Comparison of ENCODE assay signal across 9 cellular contexts in the genomic region with DNA sequence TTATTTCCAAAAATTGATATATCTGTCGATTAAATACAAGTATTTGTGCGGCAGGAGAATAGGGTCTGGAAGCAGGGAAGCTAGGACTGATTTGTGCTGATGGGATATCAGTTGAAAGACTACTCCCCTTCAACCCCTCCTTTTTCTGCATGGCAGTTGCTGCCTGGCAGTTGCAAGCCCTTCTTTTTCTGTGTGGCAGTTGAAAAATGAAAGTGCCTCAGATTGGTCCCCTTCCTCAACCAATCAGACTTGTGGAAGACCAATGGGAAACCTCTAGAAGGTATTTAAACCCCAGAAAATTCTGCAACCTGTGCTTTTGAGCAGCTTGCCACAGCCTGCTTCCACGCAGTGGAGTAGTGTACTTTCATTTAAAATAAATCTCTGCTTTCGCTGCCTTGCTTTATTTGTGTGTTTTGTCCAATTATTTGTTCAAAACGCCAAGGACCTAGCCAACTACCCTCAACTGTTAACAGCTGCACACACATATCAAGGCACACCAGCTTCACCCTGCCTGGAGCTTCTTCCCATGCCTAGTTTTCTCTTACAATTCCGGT. TPM values are rescaled to one million over a fixed set of nuclear protein-coding genes. Genes with fewer than 3 reads are reported as not detected.
DNase-seq lines count a peak whose midpoint lies in the region; ATAC-seq and TF ChIP-seq lines count a peak whose summit lies in the region.
"Had no signal": no experiment of that assay in that cellular context is flagged by ENCODE, and none has a peak within 500 bp of the region (broad histone marks: within the 10 kb centered on the region; RNA-seq: fewer than 3 reads in every experiment).

No MANE protein-coding gene starts in this region.

- no peak overlapping the region for H3K27ac ChIP-seq in CD4-positive, alpha-beta T cell (ENCODE audit: low read depth, low read length)

- H3K27me3 Mint-ChIP-seq in CD4-positive, alpha-beta T cell, result peaks cover 3% of the 10 kb centered on the region
- peaks cover 3% of the 10 kb centered on the region in 2 donors for H3K27me3 Mint-ChIP-seq in T-cell
- H3K27me3 Mint-ChIP-seq in glutamatergic neuron (ENCODE audit: unreplicated experiment), result no peaks in the 10 kb centered on the region

- DNase-seq in CD4-positive, alpha-beta T cell, result no peak
- DNase-seq in GM12865 (ENCODE audit: low read depth), result peak; percentile 41
- DNase-seq in T-cell, result no peak
- no peak for DNase-seq in glutamatergic neuron
- DNase-seq in NCI-H2107 (lab: John Stamatoyannopoulos, UW), result no peak
- no peak for DNase-seq in COLO668 (lab: John Stamatoyannopoulos, UW; ENCODE audit: unreplicated experiment)
- no peak for DNase-seq in epidermal melanocyte (ENCODE audit: insufficient read length, low spot score)
- DNase-seq: kidney glomerular epithelial cell had no signal

- CTCF ChIA-PET in CD4-positive, alpha-beta T cell (lab: Charles Lee), result no interaction called here
- CTCF ChIA-PET in T-cell (lab: Charles Lee), result interaction anchor here in 1 of 2 donors (2.9 kb wide), 1 partner anchor 56 kb away, joined by 39 read pairs; no protein-coding TSS in a partner anchor

- peaks cover 15% of the 10 kb centered on the region for H3K36me3 Mint-ChIP-seq in CD4-positive, alpha-beta T cell (ENCODE audit: low read depth)
- peaks cover 5% of the 10 kb centered on the region for H3K36me3 Mint-ChIP-seq in T-cell
- no peaks in the 10 kb centered on the region for H3K36me3 Mint-ChIP-seq in glutamatergic neuron (ENCODE audit: unreplicated experiment)

- H3K27me3 ChIP-seq in CD4-positive, alpha-beta T cell (ENCODE audit: control insufficient read depth, insufficient read depth, low read length), result no peaks in the 10 kb centered on the region

- H3K4me3 ChIP-seq in GM12865 (ENCODE audit: low read depth, low read length), result peak overlapping the region; percentile 75

- peak overlapping the region; percentile 100 for H3K4me3 Mint-ChIP-seq in CD4-positive, alpha-beta T cell
- H3K4me3 Mint-ChIP-seq in T-cell, result peak overlapping the region; percentile 96 to 99 (median 96)
- H3K4me3 Mint-ChIP-seq in glutamatergic neuron (ENCODE audit: unreplicated experiment), result peak overlapping the region; percentile 71

- POLR2A ChIA-PET in CD4-positive, alpha-beta T cell (lab: Charles Lee), result no interaction called here
- POLR2A ChIA-PET in T-cell (lab: Charles Lee), result no interaction called here

- intact Hi-C loops in CD4-positive, alpha-beta T cell (cut with DNase I, micrococcal nuclease), result loop anchor here in 1 of 2 experiments (5.0 to 10.0 kb wide), 2 partner anchors 326 to 1832 kb away; a partner anchor contains a TSS

- H3K9me3 ChIP-seq in CD4-positive, alpha-beta T cell (ENCODE audit: control insufficient read depth, low read length), result no peaks in the 10 kb centered on the region

- no peaks in the 10 kb centered on the region for H3K9me3 Mint-ChIP-seq in CD4-positive, alpha-beta T cell
- H3K9me3 Mint-ChIP-seq in T-cell (no peaks in the 10 kb centered on the region), glutamatergic neuron (ENCODE audit: unreplicated experiment) (peaks cover 8% of the 10 kb centered on the region)

- peak overlapping the region; percentile 96 for H3K27ac Mint-ChIP-seq in CD4-positive, alpha-beta T cell
- peak overlapping the region; percentile 13 to 64 for H3K27ac Mint-ChIP-seq in T-cell
- peak overlapping the region; percentile 50 for H3K27ac Mint-ChIP-seq in glutamatergic neuron (ENCODE audit: unreplicated experiment)

- ATAC-seq in CD4-positive, alpha-beta T cell (ENCODE audit: poor library complexity), result no peak
- ATAC-seq in T-cell (replicated peaks in 1 of 4) (no peak), HG02623 (IDR thresholded peaks at IDR 0.05; ENCODE audit: unreplicated experiment) (no peak)

- no peak for TF ChIP-seq CTCF in CD4-positive, alpha-beta T cell (IDR thresholded peaks at IDR 0.05)
- TF ChIP-seq CTCF in GM12865 (IDR thresholded peaks at IDR 0.05; ENCODE audit: insufficient read depth, low read depth, low read length, missing control alignments) (no peak), glutamatergic neuron (IDR thresholded peaks at IDR 0.05; ENCODE audit: partially characterized antibody, unreplicated experiment) (no peak)

- peaks cover 35% of the 10 kb centered on the region for H3K4me1 Mint-ChIP-seq in CD4-positive, alpha-beta T cell (ENCODE audit: low read depth)
- H3K4me1 Mint-ChIP-seq in T-cell, result peaks cover 25 to 41% (median 35%) of the 10 kb centered on the region in 3 donors
- peaks cover 7% of the 10 kb centered on the region for H3K4me1 Mint-ChIP-seq in glutamatergic neuron (ENCODE audit: low read depth, unreplicated experiment)

RNA-seq across cellular contexts. Expression of a gene that starts 1.5 kb away (rescaled TPM):
- 1 to 10 TPM; 6.2 to 6.3 TPM for total RNA-seq in CD4-positive, alpha-beta T cell
- total RNA-seq in T-cell (10 to 100 TPM in 4 of 5 donors, 1 to 10 TPM in 1; 9.6 to 23.1 (median 19.7) TPM), glutamatergic neuron (ENCODE audit: unreplicated experiment) (30.8 TPM)

RNA-seq across cellular contexts. Expression of a gene that starts 19.5 kb away (rescaled TPM):
- total RNA-seq in CD4-positive, alpha-beta T cell, result not detected
- not detected for total RNA-seq in T-cell
- total RNA-seq in glutamatergic neuron (ENCODE audit: unreplicated experiment), result not detected

Comparison
In these comparisons a context has a peak if more than half of its experiments do, and no peak if none do; other contexts are left out.
1. H3K27ac Mint-ChIP-seq: peak in every context shown above with its lines; median percentile 96 in CD4-positive, alpha-beta T cell; 50 in glutamatergic neuron; 38 in T-cell.